ENCODE assay signal across 31 cellular contexts in the genomic region with DNA sequence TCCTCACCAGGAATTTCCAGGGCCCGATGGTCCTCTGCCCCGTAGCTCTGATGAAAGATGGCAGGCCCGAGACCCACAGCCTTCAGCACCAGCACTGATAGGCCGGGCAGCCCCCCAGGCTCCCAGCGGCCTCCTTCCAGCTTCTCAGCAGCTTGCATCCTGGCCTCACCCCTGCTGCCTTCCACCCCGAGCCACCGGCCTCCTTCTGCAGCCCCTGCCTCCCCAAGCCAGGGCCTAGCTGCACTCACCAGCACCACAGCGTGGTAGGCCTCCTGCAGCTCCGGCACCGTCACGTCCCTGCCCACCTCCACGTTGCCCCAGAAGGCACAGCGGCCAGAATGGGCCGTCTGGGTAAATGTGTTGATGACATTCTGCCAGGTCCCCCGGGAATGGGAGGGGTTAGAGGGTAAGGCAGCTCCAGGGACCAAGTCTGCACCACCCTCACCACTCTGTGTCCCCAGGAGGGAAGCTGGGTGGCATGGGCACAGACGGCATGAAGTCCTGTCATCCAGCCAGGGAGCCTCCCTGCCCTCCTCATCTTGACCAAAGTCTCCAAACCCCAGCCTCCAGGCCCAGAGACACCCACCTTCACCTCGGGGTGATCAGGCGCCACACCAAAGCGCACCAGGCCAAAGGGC. TPM values are rescaled to one million over a fixed set of nuclear protein-coding genes. Genes with fewer than 3 reads are reported as not detected.
"Had no signal": no experiment of that assay in that cellular context is flagged by ENCODE, and none has a peak within 500 bp of the region (broad histone marks: within the 10 kb centered on the region; RNA-seq: fewer than 3 reads in every experiment).

No MANE protein-coding gene starts in this region.

- H3K4me3 ChIP-seq: colonic mucosa had no signal

- DNase-seq: activated B cell treated with CpG ODN at 0.5 μM for 24 hours; activated CD4-positive, alpha-beta memory T cell treated with anti-CD3 and anti-CD28 coated beads for 36 hours; activated CD4-positive, alpha-beta T cell treated with anti-CD3 and anti-CD28 coated beads for 4 hours; activated CD4-positive, alpha-beta T cell treated with anti-CD3 and anti-CD28 coated beads, Interleukin-2, amount 50 U/mL, for 1 hour; activated CD4-positive, CD25-positive, alpha-beta regulatory T cell treated with anti-CD3 and anti-CD28 coated beads, Interleukin-2, amount 50 U/mL, for 72 hours; activated CD8-positive, alpha-beta memory T cell treated with anti-CD3 and anti-CD28 coated beads, Interleukin-2, amount 50 U/mL, for 4 hours; activated effector memory CD4-positive, alpha-beta T cell treated with Interleukin-2 at 50 U/mL for 16 hours; activated naive CD4-positive, alpha-beta T cell treated with anti-CD3 and anti-CD28 coated beads, Interleukin-2, amount 10 ng/mL, durations not matched to agents 7 days and 5 days; activated naive CD8-positive, alpha-beta T cell treated with anti-CD3 and anti-CD28 coated beads, Interleukin-2, amount 50 U/mL, for 24 hours; activated T-cell treated with anti-CD3 and anti-CD28 coated beads for 4 hours; activated T-cell treated with anti-CD3 and anti-CD28 coated beads, Interleukin-2, amount 50 U/mL, for 48 hours; anterior cingulate cortex; central memory CD4-positive, alpha-beta T cell; colonic mucosa; NCI-H1092 treated with DMSO at 0.1 percent for 48 hours; NCI-H1417; NCI-H187 treated with DMSO at 0.1 percent for 48 hours; NCI-H2081 treated with DMSO at 0.1 percent for 48 hours; NCI-H226; NCI-H446 treated with DMSO at 0.1 percent for 48 hours; NCI-H69; NK-92 treated with Interleukin-12 subunit alpha and Interleukin-12 subunit beta, amount 100 ng/mL, for 24 hours; Right ventricle myocardium superior; SW 1271; T-helper 1 cell; T-helper 2 cell; T-helper 9 cell had no signal

- H3K9me3 ChIP-seq: colonic mucosa had no signal

- H3K36me3 ChIP-seq: colonic mucosa had no signal

- ATAC-seq: activated naive CD8-positive, alpha-beta T cell treated with anti-CD3 and anti-CD28 coated beads, Interleukin-2, amount 50 U/mL, for 24 hours had no signal

- H3K27ac ChIP-seq: colonic mucosa, VCaP had no signal

RNA-seq across cellular contexts. Expression of gene GRIN2C, which starts 6.6 kb away (rescaled TPM):
- total RNA-seq: activated B cell treated with CpG ODN at 0.5 μM for 24 hours; activated CD4-positive, alpha-beta memory T cell treated with anti-CD3 and anti-CD28 coated beads for 36 hours; RPMI7951 had no signal

RNA-seq across cellular contexts. Expression of gene FADS6, which starts 27.1 kb away (rescaled TPM):
- total RNA-seq: activated B cell treated with CpG ODN at 0.5 μM for 24 hours; activated CD4-positive, alpha-beta memory T cell treated with anti-CD3 and anti-CD28 coated beads for 36 hours; LHCN-M2; Right ventricle myocardium superior; RPMI7951 had no signal

RNA-seq across cellular contexts. Expression of gene USH1G, which starts 56.7 kb away (rescaled TPM):
- total RNA-seq: activated B cell treated with CpG ODN at 0.5 μM for 24 hours; activated CD4-positive, alpha-beta memory T cell treated with anti-CD3 and anti-CD28 coated beads for 36 hours; cerebellum; LHCN-M2; Right ventricle myocardium superior; RPMI7951 had no signal

RNA-seq across cellular contexts. Expression of gene OTOP2, which starts 57.8 kb away (rescaled TPM):
- total RNA-seq: activated B cell treated with CpG ODN at 0.5 μM for 24 hours; activated CD4-positive, alpha-beta memory T cell treated with anti-CD3 and anti-CD28 coated beads for 36 hours; cerebellum; LHCN-M2; Right ventricle myocardium superior; RPMI7951 had no signal
